1 cellular context compared by ENCODE assay signal in genomic region chr14:54437954-54438353, GRCh38.
TF ChIP-seq lines count a peak whose summit lies in the region.

No MANE protein-coding gene starts in this region.

TF ChIP-seq in HepG2, 621 proteins besides CTCF, POLR2A, EP300 and RAD21:
- TF ChIP-seq ZNF770 (CRISPR knock-in tag; IDR thresholded peaks at IDR 0.05): 0 out of 2 replicates have a peak, but pooled peaks have one; percentile 37
